ENCODE assay signal across 9 cellular contexts in genomic region chr16:10619271-10619849, GRCh38. TPM values are rescaled to one million over a fixed set of nuclear protein-coding genes. Genes with fewer than 3 reads are reported as not detected.
DNase-seq lines count a peak whose midpoint lies in the region; ATAC-seq and TF ChIP-seq lines count a peak whose summit lies in the region.
"Had no signal": no experiment of that assay in that cellular context is flagged by ENCODE, and none has a peak within 500 bp of the region (broad histone marks: within the 10 kb centered on the region; RNA-seq: fewer than 3 reads in every experiment).

No MANE protein-coding gene starts in this region.

- H3K9me3 Mint-ChIP-seq in activated naive CD4-positive, alpha-beta T cell treated with anti-CD3 and anti-CD28 coated beads, Interleukin-2, amount 50 U/mL, for 72 hours = no peaks in the 10 kb centered on the region

- H3K27ac Mint-ChIP-seq in activated naive CD4-positive, alpha-beta T cell treated with anti-CD3 and anti-CD28 coated beads, Interleukin-2, amount 50 U/mL, for 72 hours = no peak overlapping the region

- no peaks in the 10 kb centered on the region for H3K9me3 ChIP-seq in thoracic aorta

- TF ChIP-seq CTCF in thoracic aorta (IDR thresholded peaks at IDR 0.05) = no peak

- peak; percentile 33 to 63 for ATAC-seq in activated naive CD4-positive, alpha-beta T cell treated with anti-CD3 and anti-CD28 coated beads, Interleukin-2, amount 50 U/mL, for 72 hours
- ATAC-seq in left colon (peak; percentile 83), thoracic aorta (ENCODE audit: insufficient number of reproducible peaks, low FRiP score, low read depth) (no peak), GM18909 (IDR thresholded peaks at IDR 0.05; ENCODE audit: poor library complexity, unreplicated experiment) (no peak)

- no peaks in the 10 kb centered on the region for H3K4me1 ChIP-seq in thoracic aorta (ENCODE audit: control insufficient read depth in 1 of 2, low read depth in 2 of 2)

- H3K36me3 ChIP-seq in thoracic aorta = no peaks in the 10 kb centered on the region

- DNase-seq in activated CD4-positive, alpha-beta T cell treated with anti-CD3 and anti-CD28 coated beads for 48 hours = peak; percentile 53
- no peak for DNase-seq in activated CD4-positive, alpha-beta T cell treated with anti-CD3 and anti-CD28 coated beads, Interleukin-2, amount 50 U/mL, for 1 hour
- no peak for DNase-seq in activated naive CD4-positive, alpha-beta T cell treated with anti-CD3 and anti-CD28 coated beads, Interleukin-2, amount 50 U/mL, for 72 hours (ENCODE audit: low spot score in 2 of 2)
- DNase-seq in left colon (peak; percentile 88 to 94), thoracic aorta (ENCODE audit: low spot score) (no peak), SKM-1 (lab: John Stamatoyannopoulos, UW; ENCODE audit: unreplicated experiment) (no peak)
- DNase-seq in effector CD8-positive, alpha-beta T cell (lab: John Stamatoyannopoulos, UW) = no peak
- DNase-seq: NCI-H1048 had no signal

- H3K27ac ChIP-seq in thoracic aorta = no peak overlapping the region

- H3K36me3 Mint-ChIP-seq in activated naive CD4-positive, alpha-beta T cell treated with anti-CD3 and anti-CD28 coated beads, Interleukin-2, amount 50 U/mL, for 72 hours = no peaks in the 10 kb centered on the region

- H3K4me3 ChIP-seq in thoracic aorta = peak overlapping the region; percentile 29

- H3K27me3 ChIP-seq in thoracic aorta (replicated peaks; ENCODE audit: insufficient read depth) = no peaks in the 10 kb centered on the region

- intact Hi-C loops in left colon (cut with DNase I, micrococcal nuclease) = no loop called here

RNA-seq across cellular contexts. Expression of gene EMP2, which starts 39.0 kb away (rescaled TPM):
- not detected for total RNA-seq in activated naive CD4-positive, alpha-beta T cell treated with anti-CD3 and anti-CD28 coated beads, Interleukin-2, amount 50 U/mL, for 72 hours
- total RNA-seq in left colon = 100 to 1,000 TPM; 107 to 111 TPM
- 100 to 1,000 TPM in 1 of 2 donors, 10 to 100 TPM in 1; 84.7 to 110 TPM for total RNA-seq in thoracic aorta

Comparison
In these comparisons a context has a peak if more than half of its experiments do, and no peak if none do; other contexts are left out.
1. DNase-seq: peak in activated CD4-positive, alpha-beta T cell treated with anti-CD3 and anti-CD28 coated beads for 48 hours (single experiment) and left colon (2 of 2); none in activated CD4-positive, alpha-beta T cell treated with anti-CD3 and anti-CD28 coated beads, Interleukin-2, amount 50 U/mL, for 1 hour (single experiment), activated naive CD4-positive, alpha-beta T cell treated with anti-CD3 and anti-CD28 coated beads, Interleukin-2, amount 50 U/mL, for 72 hours (0 of 2), thoracic aorta (single experiment), effector CD8-positive, alpha-beta T cell (single experiment) and SKM-1 (single experiment).
2. ATAC-seq: peak in activated naive CD4-positive, alpha-beta T cell treated with anti-CD3 and anti-CD28 coated beads, Interleukin-2, amount 50 U/mL, for 72 hours (2 of 2) and left colon (single experiment); none in thoracic aorta (single experiment) and GM18909 (single experiment).
3. RNA of gene EMP2, which starts 39.0 kb away (total RNA-seq): 107 to 111 TPM in left colon and 84.7 to 110 TPM in thoracic aorta; not detected in activated naive CD4-positive, alpha-beta T cell treated with anti-CD3 and anti-CD28 coated beads, Interleukin-2, amount 50 U/mL, for 72 hours; every median in the first group is over 10 times any median in the second.